ENCODE assay signal across 8 cellular contexts in genomic region chr2:16553222-16553621, GRCh38.
DNase-seq lines count a peak whose midpoint lies in the region; ATAC-seq and TF ChIP-seq lines count a peak whose summit lies in the region.

No MANE protein-coding gene starts in this region.

- H3K9me3 ChIP-seq in cardiac muscle cell (ENCODE audit: low read depth) (no peaks in the 10 kb centered on the region), Loucy (ENCODE audit: insufficient read depth, low read depth, low read length) (no peaks in the 10 kb centered on the region)

- H3K9me3 Mint-ChIP-seq in stimulated activated naive B cell treated with anti-CD40 and anti-IgM and Interleukin-4, amounts not matched to agents 10 μg/mL and 1 μg/mL and 100 μg/mL, for 72 hours: no peaks in the 10 kb centered on the region

- ATAC-seq in stimulated activated naive B cell treated with anti-CD40 and anti-IgM and Interleukin-4, amounts not matched to agents 10 μg/mL and 1 μg/mL and 100 μg/mL, for 72 hours (replicated peaks): peak; percentile 38 to 46

- H3K4me3 ChIP-seq in cardiac muscle cell (no peak overlapping the region), Loucy (ENCODE audit: low read length, poor library complexity, severe bottlenecking) (no peak overlapping the region)

- no peak overlapping the region for H3K27ac ChIP-seq in cardiac muscle cell

- peak; percentile 59 for TF ChIP-seq CTCF in cardiac muscle cell (IDR thresholded peaks at IDR 0.05; ENCODE audit: low read depth, low read length)
- peak; percentile 77 for TF ChIP-seq CTCF in Loucy (conservative IDR thresholded peaks at IDR 0.05; ENCODE audit: low read length)

- H3K4me2 ChIP-seq in Loucy (ENCODE audit: low read depth, low read length, poor library complexity, severe bottlenecking): no peak overlapping the region

- no peak overlapping the region for H3K27ac Mint-ChIP-seq in stimulated activated naive B cell treated with anti-CD40 and anti-IgM and Interleukin-4, amounts not matched to agents 10 μg/mL and 1 μg/mL and 100 μg/mL, for 72 hours

- DNase-seq in cardiac muscle cell (ENCODE audit: low read depth in 1 of 2, low spot score in 1 of 2): peak; percentile 57 to 63
- DNase-seq in cardiac septum (ENCODE audit: low spot score): no peak
- peak; percentile 3 to 10 for DNase-seq in activated CD4-positive, alpha-beta T cell treated with anti-CD3 and anti-CD28 coated beads, Interleukin-2, amount 50 U/mL, for 48 hours
- peak; percentile 3 for DNase-seq in iPS DF 19.7 (ENCODE audit: low read depth, low spot score)
- DNase-seq in stimulated activated naive B cell treated with anti-CD40 and anti-IgM and Interleukin-4, amounts not matched to agents 10 μg/mL and 1 μg/mL and 100 μg/mL, for 72 hours: no peak
- DNase-seq in activated CD8-positive, alpha-beta memory T cell treated with anti-CD3 and anti-CD28 coated beads, Interleukin-2, amount 50 U/mL, for 4 hours: no peak
- DNase-seq in GDM1 (lab: John Stamatoyannopoulos, UW): no peak

- H2AFZ ChIP-seq in Loucy (ENCODE audit: low read length): no peak overlapping the region

- H3K9ac ChIP-seq in Loucy (ENCODE audit: low read depth, low read length, poor library complexity, severe bottlenecking): no peak overlapping the region

- H3K79me2 ChIP-seq in Loucy (ENCODE audit: insufficient read depth, low read length): no peaks in the 10 kb centered on the region

- no peak overlapping the region for H3K4me3 Mint-ChIP-seq in stimulated activated naive B cell treated with anti-CD40 and anti-IgM and Interleukin-4, amounts not matched to agents 10 μg/mL and 1 μg/mL and 100 μg/mL, for 72 hours

- peaks cover 18 to 42% of the 10 kb centered on the region in 2 donors for H3K36me3 Mint-ChIP-seq in stimulated activated naive B cell treated with anti-CD40 and anti-IgM and Interleukin-4, amounts not matched to agents 10 μg/mL and 1 μg/mL and 100 μg/mL, for 72 hours

- H3K4me1 ChIP-seq in cardiac muscle cell (ENCODE audit: low read depth): no peaks in the 10 kb centered on the region
- H3K4me1 ChIP-seq in Loucy (ENCODE audit: insufficient read depth, low read length, poor library complexity, severe bottlenecking): no peaks in the 10 kb centered on the region

- H3K4me1 Mint-ChIP-seq in stimulated activated naive B cell treated with anti-CD40 and anti-IgM and Interleukin-4, amounts not matched to agents 10 μg/mL and 1 μg/mL and 100 μg/mL, for 72 hours: no peaks in the 10 kb centered on the region

- no peaks in the 10 kb centered on the region for H4K20me1 ChIP-seq in Loucy (ENCODE audit: insufficient read depth, low read length, poor library complexity, severe bottlenecking)

- no peaks in the 10 kb centered on the region for H3K9me2 ChIP-seq in Loucy (replicated peaks; ENCODE audit: low read depth, low read length)

- H3K27me3 Mint-ChIP-seq in stimulated activated naive B cell treated with anti-CD40 and anti-IgM and Interleukin-4, amounts not matched to agents 10 μg/mL and 1 μg/mL and 100 μg/mL, for 72 hours: no peaks in the 10 kb centered on the region

- H3F3A ChIP-seq in Loucy (ENCODE audit: low read depth): no peaks in the 10 kb centered on the region

- no peaks in the 10 kb centered on the region for H3K36me3 ChIP-seq in cardiac muscle cell
- H3K36me3 ChIP-seq in Loucy (ENCODE audit: insufficient read depth, low read length): no peaks in the 10 kb centered on the region; the same call in 1 of the 2 replicates

- H3K27me3 ChIP-seq in cardiac muscle cell (no peaks in the 10 kb centered on the region), Loucy (ENCODE audit: insufficient read depth, low read length, poor library complexity, severe bottlenecking) (no peaks in the 10 kb centered on the region)

- intact Hi-C loops in cardiac septum (cut with DNase I): loop anchor here (2.0 kb wide), 2 partner anchors 56 to 204 kb away; no protein-coding TSS in a partner anchor

Comparison
In these comparisons a context has a peak if more than half of its experiments do, and no peak if none do; other contexts are left out.
1. DNase-seq: peak in cardiac muscle cell (2 of 2), activated CD4-positive, alpha-beta T cell treated with anti-CD3 and anti-CD28 coated beads, Interleukin-2, amount 50 U/mL, for 48 hours (2 of 2) and iPS DF 19.7 (single experiment); none in cardiac septum (single experiment), stimulated activated naive B cell treated with anti-CD40 and anti-IgM and Interleukin-4, amounts not matched to agents 10 μg/mL and 1 μg/mL and 100 μg/mL, for 72 hours (single experiment), activated CD8-positive, alpha-beta memory T cell treated with anti-CD3 and anti-CD28 coated beads, Interleukin-2, amount 50 U/mL, for 4 hours (single experiment) and GDM1 (single experiment).